In genomic region chr1:24161270-24161669, GRCh38 we compare ENCODE assay signal across 22 cellular contexts. TPM values are rescaled to one million over a fixed set of nuclear protein-coding genes. Genes with fewer than 3 reads are reported as not detected.
"Had no signal": no experiment of that assay in that cellular context is flagged by ENCODE, and none has a peak within 500 bp of the region (broad histone marks: within the 10 kb centered on the region; RNA-seq: fewer than 3 reads in every experiment).

No MANE protein-coding gene starts in this region.

- H3K4me1 Mint-ChIP-seq: natural killer cell had no signal

- H3K36me3 ChIP-seq: gastroesophageal sphincter, heart right ventricle, ovary had no signal

- H3K27me3 ChIP-seq: heart right ventricle, ovary, right lobe of liver had no signal

- DNase-seq: activated CD4-positive, alpha-beta T cell treated with anti-CD3 and anti-CD28 coated beads for 1 hour; activated CD8-positive, alpha-beta memory T cell treated with anti-CD3 and anti-CD28 coated beads for 24 hours; activated CD8-positive, alpha-beta memory T cell treated with anti-CD3 and anti-CD28 coated beads, Interleukin-2, amount 50 U/mL, for 48 hours; activated T-cell treated with anti-CD3 and anti-CD28 coated beads, Interleukin-2, amount 50 U/mL, for 72 hours; amniotic stem cell; caudate nucleus; heart right ventricle; kidney glomerular epithelial cell; left ventricle myocardium superior; natural killer cell; stimulated activated CD4-positive, alpha-beta T cell treated with anti-CD3 and anti-CD28 coated beads, Interleukin-4, amount 100 ng/mL, for 4 hours; stimulated activated naive CD4-positive, alpha-beta T cell; T-helper 17 cell; WERI-Rb-1 had no signal

- H3K9me3 ChIP-seq: gastroesophageal sphincter, heart right ventricle, ovary, right lobe of liver had no signal

- H3K36me3 Mint-ChIP-seq: natural killer cell had no signal

- H3K27ac Mint-ChIP-seq: activated T-cell treated with anti-CD3 and anti-CD28 coated beads, Interleukin-2, amount 50 U/mL, for 72 hours; memory B cell; natural killer cell; T-helper 17 cell had no signal

- H3K4me1 ChIP-seq: gastroesophageal sphincter, right lobe of liver had no signal

- H3K9me3 Mint-ChIP-seq: activated T-cell treated with anti-CD3 and anti-CD28 coated beads, Interleukin-2, amount 50 U/mL, for 72 hours; memory B cell; natural killer cell had no signal

- H3K4me3 Mint-ChIP-seq: activated naive CD8-positive, alpha-beta T cell; activated T-cell treated with anti-CD3 and anti-CD28 coated beads, Interleukin-2, amount 50 U/mL, for 72 hours; memory B cell; natural killer cell; T-helper 17 cell had no signal

- H3K27ac ChIP-seq: gastroesophageal sphincter, heart right ventricle, ovary, right lobe of liver, WERI-Rb-1 had no signal

- FAIRE-seq: colon, urothelium cell line had no signal

- ATAC-seq: activated T-cell treated with anti-CD3 and anti-CD28 coated beads, Interleukin-2, amount 50 U/mL, for 72 hours; gastroesophageal sphincter; heart right ventricle; left ventricle myocardium superior; natural killer cell; right lobe of liver; T-helper 17 cell had no signal

- H3K27me3 Mint-ChIP-seq: activated naive CD8-positive, alpha-beta T cell; memory B cell; T-helper 17 cell had no signal

- H3K4me3 ChIP-seq: gastroesophageal sphincter, heart right ventricle, ovary, right lobe of liver had no signal

RNA-seq across cellular contexts. Expression of gene IL22RA1, which starts 18.3 kb away (rescaled TPM):
- total RNA-seq: activated T-cell treated with anti-CD3 and anti-CD28 coated beads, Interleukin-2, amount 50 U/mL, for 72 hours; natural killer cell; pulmonary artery endothelial cell; T-helper 17 cell had no signal

RNA-seq across cellular contexts. Expression of gene IFNLR1, which starts 25.8 kb away (rescaled TPM):
- total RNA-seq: pulmonary artery endothelial cell had no signal

RNA-seq across cellular contexts. Expression of gene MYOM3, which starts 49.3 kb away (rescaled TPM):
- total RNA-seq: activated T-cell treated with anti-CD3 and anti-CD28 coated beads, Interleukin-2, amount 50 U/mL, for 72 hours; T-helper 17 cell had no signal
